In the genomic region with DNA sequence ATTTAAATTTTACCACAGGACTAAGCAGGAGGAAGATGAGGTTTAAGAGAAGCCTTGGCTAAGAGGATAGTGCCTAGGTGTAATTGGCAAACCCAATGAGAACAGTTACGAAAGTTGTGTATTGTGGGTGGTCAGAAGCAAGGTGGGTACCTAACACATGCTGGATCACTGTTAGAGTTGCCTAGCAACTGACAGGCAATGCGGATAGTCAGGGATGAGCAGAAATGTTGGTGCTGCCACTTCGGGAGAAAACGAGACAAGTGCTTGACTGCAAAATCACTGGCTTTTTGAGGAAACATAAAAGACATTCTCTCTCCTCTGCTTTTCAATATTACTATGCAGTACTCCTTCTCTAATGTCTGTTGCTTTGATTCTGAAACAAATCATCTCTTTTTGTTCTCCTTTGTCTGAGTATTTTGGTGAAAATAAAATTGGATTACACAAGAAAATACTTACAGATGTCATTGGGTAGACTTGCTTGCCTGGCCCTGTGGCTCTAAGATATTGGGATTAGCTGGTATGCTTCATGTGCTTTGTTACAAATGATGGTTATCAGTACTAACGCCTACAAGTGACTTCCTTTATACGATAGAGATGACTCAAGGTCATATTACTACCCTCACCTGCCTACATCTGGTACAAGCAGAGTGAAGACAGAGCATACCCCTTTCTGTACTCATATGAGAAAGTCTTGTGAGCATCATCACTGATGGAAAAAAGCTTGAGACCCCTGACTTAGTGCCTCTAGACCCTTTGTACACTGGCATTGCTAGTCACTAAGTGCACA, we compare ENCODE assay signal across 22 cellular contexts. TPM values are rescaled to one million over a fixed set of nuclear protein-coding genes. Genes with fewer than 3 reads are reported as not detected.
"Had no signal": no experiment of that assay in that cellular context is flagged by ENCODE, and none has a peak within 500 bp of the region (broad histone marks: within the 10 kb centered on the region; RNA-seq: fewer than 3 reads in every experiment).

No MANE protein-coding gene starts in this region.

- ATAC-seq: body of pancreas; foreskin keratinocyte; left colon; lower lobe of right lung; SK-N-SH treated with all-trans-retinoic acid at 6 μM for 48 hours; stimulated activated memory B cell treated with anti-CD40 and anti-IgM and Interleukin-4, amounts not matched to agents 10 μg/mL and 1 μg/mL and 100 μg/mL, for 72 hours; T-cell had no signal

- H3K36me3 Mint-ChIP-seq: natural killer cell had no signal

- H3K4me1 ChIP-seq: body of pancreas, foreskin keratinocyte, lower lobe of right lung, sigmoid colon, tibial artery had no signal

- H3K27ac ChIP-seq: body of pancreas, coronary artery, foreskin keratinocyte, lower lobe of right lung, sigmoid colon, tibial artery had no signal

- H3K9me3 ChIP-seq: body of pancreas, lower lobe of right lung, sigmoid colon, tibial artery had no signal

- H3K27ac Mint-ChIP-seq: activated naive CD8-positive, alpha-beta T cell treated with anti-CD3 and anti-CD28 coated beads, Interleukin-2, amount 10 ng/mL, durations not matched to agents 7 days and 5 days; stimulated activated memory B cell treated with anti-CD40 and anti-IgM and Interleukin-4, amounts not matched to agents 10 μg/mL and 1 μg/mL and 100 μg/mL, for 72 hours; T-cell had no signal

- H3K4me3 ChIP-seq: body of pancreas, coronary artery, lower lobe of right lung, sigmoid colon, tibial artery had no signal

- H3K9me3 Mint-ChIP-seq: activated naive CD8-positive, alpha-beta T cell treated with anti-CD3 and anti-CD28 coated beads, Interleukin-2, amount 10 ng/mL, durations not matched to agents 7 days and 5 days; natural killer cell; stimulated activated memory B cell treated with anti-CD40 and anti-IgM and Interleukin-4, amounts not matched to agents 10 μg/mL and 1 μg/mL and 100 μg/mL, for 72 hours; T-cell had no signal

- H3K27me3 ChIP-seq: body of pancreas, foreskin keratinocyte, sigmoid colon, tibial artery had no signal

- DNase-seq: activated CD4-positive, CD25-positive, alpha-beta regulatory T cell treated with anti-CD3 and anti-CD28 coated beads, Interleukin-2, amount 50 U/mL, for 72 hours; activated gamma-delta T cell treated with Interleukin-2 at 50 U/mL for 16 hours; activated naive CD8-positive, alpha-beta T cell treated with anti-CD3 and anti-CD28 coated beads, Interleukin-2, amount 10 ng/mL, durations not matched to agents 7 days and 5 days; body of pancreas; central memory CD4-positive, alpha-beta T cell; foreskin keratinocyte; glutamatergic neuron; islet precursor cell; left colon; lower lobe of right lung; natural killer cell; SIG-M5; sigmoid colon; stimulated activated CD4-positive, alpha-beta T cell treated with anti-CD3 and anti-CD28 coated beads, Interleukin-4, amount 100 ng/mL, for 24 hours; T-cell; T1000; tibial artery had no signal

- H3K4me3 Mint-ChIP-seq: activated naive CD8-positive, alpha-beta T cell treated with anti-CD3 and anti-CD28 coated beads, Interleukin-2, amount 10 ng/mL, durations not matched to agents 7 days and 5 days; natural killer cell; stimulated activated memory B cell treated with anti-CD40 and anti-IgM and Interleukin-4, amounts not matched to agents 10 μg/mL and 1 μg/mL and 100 μg/mL, for 72 hours; T-cell had no signal

- H3K27me3 Mint-ChIP-seq: activated naive CD8-positive, alpha-beta T cell treated with anti-CD3 and anti-CD28 coated beads, Interleukin-2, amount 10 ng/mL, durations not matched to agents 7 days and 5 days; stimulated activated memory B cell treated with anti-CD40 and anti-IgM and Interleukin-4, amounts not matched to agents 10 μg/mL and 1 μg/mL and 100 μg/mL, for 72 hours; T-cell had no signal

RNA-seq across cellular contexts. Expression of gene KCNK13, which starts 58.1 kb away (rescaled TPM):
- total RNA-seq: fibroblast of lung, foreskin keratinocyte, natural killer cell, renal cortical epithelial cell, T-cell had no signal
